In the genomic region with DNA sequence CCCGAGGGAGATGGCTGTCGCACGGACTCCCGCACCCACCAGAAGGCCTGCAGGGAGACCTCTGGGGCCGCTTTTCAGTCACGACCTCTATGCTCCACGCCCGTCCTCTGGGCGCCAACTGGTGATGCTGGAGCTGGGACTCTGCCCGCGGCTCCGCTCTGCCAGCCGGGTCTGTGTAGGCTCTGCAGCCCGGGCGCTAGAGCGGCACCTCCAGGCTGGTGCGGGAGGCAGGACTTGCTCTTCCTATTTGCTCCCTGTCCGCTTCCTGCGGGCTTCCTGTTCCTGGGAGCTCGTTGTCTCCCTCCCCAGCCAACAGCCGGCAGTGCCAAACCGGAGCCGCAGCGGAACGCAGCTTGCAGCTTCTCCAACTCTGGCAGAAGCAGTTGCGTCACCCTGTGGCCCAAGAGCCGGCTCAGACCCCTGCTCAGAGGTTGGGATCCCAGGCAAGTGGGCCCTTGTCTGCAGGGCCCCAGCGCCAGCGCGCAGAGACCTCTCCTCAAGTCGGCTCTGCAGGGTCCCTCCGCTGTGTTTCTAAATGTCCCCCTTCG, we compare ENCODE assay signal across 8 cellular contexts.
DNase-seq lines count a peak whose midpoint lies in the region; ATAC-seq and TF ChIP-seq lines count a peak whose summit lies in the region.

No MANE protein-coding gene starts in this region.

- H3K9ac ChIP-seq in muscle layer of colon (ENCODE audit: low read length), result no peak overlapping the region

- ATAC-seq in HG03175 (IDR thresholded peaks at IDR 0.05; ENCODE audit: unreplicated experiment), result no peak

- no peak overlapping the region for H3K4me3 Mint-ChIP-seq in activated CD4-positive, alpha-beta T cell treated with anti-CD3 and anti-CD28 coated beads, Interleukin-2, amount 10 ng/mL, durations not matched to agents 24 days and 14 days

- CTCF ChIA-PET in A673 (lab: Charles Lee), result interaction anchor here (0.6 kb wide), 1 partner anchor 294 kb away, joined by 3 read pairs; no protein-coding TSS in a partner anchor

- intact Hi-C loops in A673 (cut with micrococcal nuclease; ENCODE audit: unreplicated experiment), result no loop called here
- intact Hi-C loops in activated CD4-positive, alpha-beta T cell treated with anti-CD3 and anti-CD28 coated beads, Interleukin-2, amount 10 ng/mL, durations not matched to agents 24 days and 14 days (cut with micrococcal nuclease), result no loop called here

- 0 out of 2 replicates have a peak, but pooled peaks have one; percentile 17 for TF ChIP-seq CTCF in A673 (conservative IDR thresholded peaks at IDR 0.05; ENCODE audit: low read depth, low read length)

- 38 to 39% methylated on average over 33 of the region's 33 CpGs for WGBS in esophagus, 2 donors

- BruUV-seq in A673 (replicated peaks; lab: Mats Ljungman, UMichigan), result no TSS peak

- DNase-seq in A673 (ENCODE audit: low spot score) (peak; percentile 26), NCI-H1092 treated with DMSO at 0.1 percent for 48 hours (lab: John Stamatoyannopoulos, UW) (peak; percentile 66), activated gamma-delta T cell treated with Interleukin-2 at 50 U/mL for 16 hours (no peak)
- DNase-seq in activated CD4-positive, alpha-beta T cell treated with anti-CD3 and anti-CD28 coated beads, Interleukin-2, amount 10 ng/mL, durations not matched to agents 24 days and 14 days, result no peak
- no peak for DNase-seq in stimulated activated CD4-positive, alpha-beta T cell treated with anti-CD3 and anti-CD28 coated beads, Interleukin-2, amount 100 ng/mL, for 48 hours

- peaks cover 5% of the 10 kb centered on the region for H3K9me3 ChIP-seq in A673 (ENCODE audit: low read depth, low read length, poor library complexity, severe bottlenecking)
- peaks cover 0 to 2% of the 10 kb centered on the region in 2 donors for H3K9me3 ChIP-seq in esophagus (ENCODE audit: control insufficient read depth in 2 of 2, insufficient read depth in 1 of 2, low read depth in 1 of 2, low read length in 1 of 2)
- H3K9me3 ChIP-seq in muscle layer of colon (ENCODE audit: low read length), result no peaks in the 10 kb centered on the region

- no peak overlapping the region for H3K27ac Mint-ChIP-seq in activated CD4-positive, alpha-beta T cell treated with anti-CD3 and anti-CD28 coated beads, Interleukin-2, amount 10 ng/mL, durations not matched to agents 24 days and 14 days

- POLR2A ChIA-PET in A673 (lab: Charles Lee; ENCODE audit: low non-redundant PET), result no interaction called here

- H3K9me3 Mint-ChIP-seq in activated CD4-positive, alpha-beta T cell treated with anti-CD3 and anti-CD28 coated beads, Interleukin-2, amount 10 ng/mL, durations not matched to agents 24 days and 14 days, result no peaks in the 10 kb centered on the region

- peaks cover 20% of the 10 kb centered on the region for H3K4me1 ChIP-seq in A673 (ENCODE audit: insufficient read depth, low read length, poor library complexity, severe bottlenecking)
- peaks cover 9 to 21% of the 10 kb centered on the region in 2 donors for H3K4me1 ChIP-seq in esophagus (ENCODE audit: control insufficient read depth in 2 of 2, insufficient read depth in 2 of 2, low read length in 1 of 2)
- peaks cover 10% of the 10 kb centered on the region for H3K4me1 ChIP-seq in muscle layer of colon (ENCODE audit: insufficient read depth, low read length)

- H3K36me3 ChIP-seq in A673 (ENCODE audit: insufficient read depth, low read length, poor library complexity, severe bottlenecking) (no peaks in the 10 kb centered on the region), esophagus (ENCODE audit: control insufficient read depth in 2 of 2, insufficient read depth in 2 of 2, low read length in 1 of 2) (no peaks in the 10 kb centered on the region), muscle layer of colon (ENCODE audit: insufficient read depth, low read length) (no peaks in the 10 kb centered on the region)

- peaks cover 22% of the 10 kb centered on the region for H3K27me3 Mint-ChIP-seq in activated CD4-positive, alpha-beta T cell treated with anti-CD3 and anti-CD28 coated beads, Interleukin-2, amount 10 ng/mL, durations not matched to agents 24 days and 14 days

- H3K27me3 ChIP-seq in A673 (replicated peaks; ENCODE audit: insufficient read depth, low read depth, low read length, poor library complexity), result no peaks in the 10 kb centered on the region
- H3K27me3 ChIP-seq in esophagus (ENCODE audit: control insufficient read depth in 1 of 2, insufficient read depth in 2 of 2, low read length in 2 of 2), result no peaks in the 10 kb centered on the region
- H3K27me3 ChIP-seq in muscle layer of colon (ENCODE audit: control insufficient read depth in 1 of 2, insufficient read depth in 2 of 2, low read length in 2 of 2), result no peaks in the 10 kb centered on the region

- H3K4me3 ChIP-seq in A673 (ENCODE audit: low read depth, low read length, poor library complexity, severe bottlenecking) (no peak overlapping the region), esophagus (ENCODE audit: low read depth in 1 of 2, low read length in 2 of 2) (no peak overlapping the region), muscle layer of colon (ENCODE audit: low read depth in 1 of 2, low read length in 2 of 2) (peak overlapping the region; percentile 25 to 54)

- H3K27ac ChIP-seq in A673 (ENCODE audit: low read depth, low read length, poor library complexity, severe bottlenecking) (no peak overlapping the region), esophagus (ENCODE audit: low read depth in 2 of 2, low read length in 1 of 2) (peak overlapping the region; percentile 21 to 52), muscle layer of colon (ENCODE audit: low read depth, low read length) (no peak overlapping the region)

- H3K36me3 Mint-ChIP-seq in activated CD4-positive, alpha-beta T cell treated with anti-CD3 and anti-CD28 coated beads, Interleukin-2, amount 10 ng/mL, durations not matched to agents 24 days and 14 days (ENCODE audit: low read depth), result no peaks in the 10 kb centered on the region

- H3K4me1 Mint-ChIP-seq in activated CD4-positive, alpha-beta T cell treated with anti-CD3 and anti-CD28 coated beads, Interleukin-2, amount 10 ng/mL, durations not matched to agents 24 days and 14 days, result no peaks in the 10 kb centered on the region

Comparison
In these comparisons a context has a peak if more than half of its experiments do, and no peak if none do; other contexts are left out.
1. DNase-seq: peak in A673 (single experiment) and NCI-H1092 treated with DMSO at 0.1 percent for 48 hours (single experiment); none in activated CD4-positive, alpha-beta T cell treated with anti-CD3 and anti-CD28 coated beads, Interleukin-2, amount 10 ng/mL, durations not matched to agents 24 days and 14 days (single experiment), activated gamma-delta T cell treated with Interleukin-2 at 50 U/mL for 16 hours (single experiment) and stimulated activated CD4-positive, alpha-beta T cell treated with anti-CD3 and anti-CD28 coated beads, Interleukin-2, amount 100 ng/mL, for 48 hours (0 of 2).
2. H3K27ac ChIP-seq: peak in esophagus (2 of 2); none in A673 (single experiment) and muscle layer of colon (single experiment).
3. H3K4me3 ChIP-seq: peak in muscle layer of colon (2 of 2); none in A673 (single experiment) and esophagus (0 of 2).